Comparison of ENCODE assay signal across 18 cellular contexts in the genomic region with DNA sequence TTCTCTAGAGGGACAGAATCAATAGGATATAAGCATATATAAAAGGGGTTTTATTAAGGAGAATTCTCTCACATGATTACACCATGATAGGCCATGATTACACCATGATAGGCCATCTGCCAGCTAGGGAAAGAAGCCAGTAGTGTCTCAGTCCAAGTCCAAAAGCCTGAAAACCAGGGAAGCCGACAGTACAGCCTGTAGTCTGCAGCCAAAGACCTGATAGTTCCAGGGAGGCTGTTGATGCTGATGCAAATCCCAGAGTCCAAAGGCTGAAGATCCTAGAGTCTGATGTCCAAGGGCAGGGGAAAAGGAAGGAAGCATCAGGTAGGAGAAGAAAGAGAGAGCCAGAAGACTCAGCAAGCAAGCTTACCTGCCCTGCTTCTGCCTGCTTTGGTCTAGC.
A peak's percentile ranks its signal among the peaks of the same experiment; 100 is the strongest.
DNase-seq lines count a peak whose midpoint lies in the region; ATAC-seq, FAIRE-seq and TF ChIP-seq lines count a peak whose summit lies in the region.
"Had no signal": no experiment of that assay in that cellular context is flagged by ENCODE, and none has a peak within 500 bp of the region (broad histone marks: within the 10 kb centered on the region; RNA-seq: fewer than 3 reads in every experiment).

No MANE protein-coding gene starts in this region.

- no peaks in the 10 kb centered on the region for H3K36me3 ChIP-seq in right lobe of liver

- H3K4me1 ChIP-seq in right lobe of liver, result no peaks in the 10 kb centered on the region

- DNase-seq in DMS53 (lab: John Stamatoyannopoulos, UW) (peak; percentile 40), DMS53 treated with DMSO at 0.1 percent for 48 hours (lab: John Stamatoyannopoulos, UW; ENCODE audit: unreplicated experiment) (no peak), cerebellar cortex (ENCODE audit: low spot score) (peak; percentile 81), right lobe of liver (peak; percentile 37 to 86 (median 63)), NCI-H187 treated with DMSO at 0.1 percent for 48 hours (lab: John Stamatoyannopoulos, UW) (no peak), AG08395 (ENCODE audit: low spot score) (no peak), RCC 7860 (ENCODE audit: low spot score) (no peak)
- DNase-seq: CD4-positive, CD25-positive, alpha-beta regulatory T cell; EL; KG1; NCI-H1436 treated with DMSO at 0.1 percent for 48 hours; NCI-H345; Right ventricle myocardium superior had no signal

- H3K27ac ChIP-seq in C4-2B (peak overlapping the region; percentile 29; the same call in 1 of the 2 replicates), right lobe of liver (no peak overlapping the region)
- H3K27ac ChIP-seq: 22Rv1 had no signal

- ATAC-seq in right lobe of liver, result peak; percentile 97 to 99 (median 98)

- WGBS in right lobe of liver (ENCODE audit: insufficient coverage, low coverage, low lambda C conversion rate, missing lambda C conversion rate), result 25% methylated on average over 1 of the region's 1 CpG

- no peak overlapping the region for H3K4me3 ChIP-seq in right lobe of liver

- H3K9me3 ChIP-seq in right lobe of liver, result no peaks in the 10 kb centered on the region

- H3K27me3 ChIP-seq in right lobe of liver, result no peaks in the 10 kb centered on the region

- TF ChIP-seq CTCF in C4-2B (conservative IDR thresholded peaks at IDR 0.05), result no peak
- no peak for TF ChIP-seq CTCF in right lobe of liver (IDR thresholded peaks at IDR 0.05)

- FAIRE-seq in RCC 7860 (lab: Jason Lieb, UNC), result no peak
- FAIRE-seq: GM12891, GM18507, H54 had no signal

- intact Hi-C loops in right lobe of liver (cut with DNase I), result no loop called here

- TF ChIP-seq POLR2A in right lobe of liver (IDR thresholded peaks at IDR 0.05), result no peak

Comparison
In these comparisons a context has a peak if more than half of its experiments do, and no peak if none do; other contexts are left out.
1. DNase-seq: peak in DMS53 (single experiment), cerebellar cortex (single experiment) and right lobe of liver (3 of 3); none in DMS53 treated with DMSO at 0.1 percent for 48 hours (single experiment), NCI-H187 treated with DMSO at 0.1 percent for 48 hours (single experiment), AG08395 (single experiment) and RCC 7860 (single experiment).